In the genomic region with DNA sequence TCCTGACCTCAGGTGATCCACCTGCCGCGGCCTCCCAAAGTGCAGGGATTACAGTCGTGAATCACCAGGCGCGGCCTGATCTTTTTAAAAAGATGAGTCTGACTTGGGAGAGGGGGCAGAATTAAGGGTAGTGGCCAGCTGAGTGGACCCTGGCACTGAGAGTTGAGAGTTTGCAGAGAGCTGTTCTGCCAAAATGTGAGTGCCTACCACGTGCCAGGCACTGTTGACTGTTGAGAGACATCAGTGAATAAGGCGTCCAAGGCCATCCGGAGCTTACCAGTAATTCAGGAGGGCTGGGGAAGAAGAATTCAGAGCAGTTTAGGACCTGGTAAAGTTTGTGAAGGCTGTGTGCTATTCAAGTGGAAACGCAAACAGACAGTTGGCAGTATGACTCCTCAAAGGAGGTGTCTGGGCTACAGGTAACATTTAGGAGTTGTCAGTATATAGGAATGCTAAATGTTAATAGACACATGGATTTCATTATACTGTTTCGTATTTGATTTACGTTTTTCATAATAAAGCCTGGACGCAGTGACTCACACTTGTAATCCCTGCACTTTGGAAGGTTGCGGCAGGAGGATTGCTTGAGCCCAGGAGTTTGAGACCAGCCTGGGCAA, we compare ENCODE assay signal across 8 cellular contexts. TPM values are rescaled to one million over a fixed set of nuclear protein-coding genes. Genes with fewer than 3 reads are reported as not detected.
DNase-seq lines count a peak whose midpoint lies in the region; ATAC-seq and TF ChIP-seq lines count a peak whose summit lies in the region.

No MANE protein-coding gene starts in this region.

- no peak for TF ChIP-seq CTCF in prostate gland (IDR thresholded peaks at IDR 0.05)

- no peaks in the 10 kb centered on the region for H3K9me3 ChIP-seq in prostate gland

- intact Hi-C loops in prostate gland (cut with DNase I) = loop anchor here (10.0 kb wide), 2 partner anchors 89 to 321 kb away; partner anchors contain the start of genes CCT6A and PSPH

- H3K27me3 ChIP-seq in prostate gland (replicated peaks; ENCODE audit: insufficient read depth) = no peaks in the 10 kb centered on the region

- H3K4me1 ChIP-seq in prostate gland (replicated peaks) = peaks cover 8% of the 10 kb centered on the region

- ATAC-seq in SK-N-SH treated with all-trans-retinoic acid at 6 μM for 48 hours (peak; percentile 74), HG03342 (IDR thresholded peaks at IDR 0.05; ENCODE audit: unreplicated experiment) (no peak)

- DNase-seq in G401 (ENCODE audit: low spot score) (peak; percentile 51), fibroblast of peridontal ligament (ENCODE audit: extremely low read depth) (peak; percentile 37), prostate gland (ENCODE audit: low spot score) (peak; percentile 83), RPMI8226 (no peak), NOMO-1 treated with DMSO at 0.1 percent for 48 hours (lab: John Stamatoyannopoulos, UW; ENCODE audit: unreplicated experiment) (no peak), foreskin melanocyte (no peak)

- no peak for TF ChIP-seq POLR2A in prostate gland (IDR thresholded peaks at IDR 0.05)

- in situ Hi-C loops in G401 (cut with HindIII; ENCODE audit: low sequenced_read_pairs) = no loop called here

- peak overlapping the region; percentile 85 to 96 for H3K27ac ChIP-seq in prostate gland

- 33% methylated on average over 13 of the region's 13 CpGs for WGBS in prostate gland

- no peaks in the 10 kb centered on the region for H3K36me3 ChIP-seq in prostate gland

- no peak overlapping the region for H3K4me3 ChIP-seq in prostate gland

TF ChIP-seq in SK-N-SH treated with all-trans-retinoic acid at 6 μM for 48 hours, 23 proteins besides CTCF, POLR2A, EP300 and RAD21:
- TF ChIP-seq SNAI2 (CRISPR knock-in tag; IDR thresholded peaks at IDR 0.05) (no peak), ZC3H10 (CRISPR knock-in tag; IDR thresholded peaks at IDR 0.05) (0 out of 2 replicates have a peak, but pooled peaks have one; percentile 25), ZNF70 (CRISPR knock-in tag; IDR thresholded peaks at IDR 0.05) (no peak), RARB (CRISPR knock-in tag; IDR thresholded peaks at IDR 0.05) (no peak), TOX (CRISPR knock-in tag; IDR thresholded peaks at IDR 0.05; ENCODE audit: borderline replicate concordance) (no peak), TSHZ2 (CRISPR knock-in tag; IDR thresholded peaks at IDR 0.05) (no peak)
- TF ChIP-seq, protein P1, sequence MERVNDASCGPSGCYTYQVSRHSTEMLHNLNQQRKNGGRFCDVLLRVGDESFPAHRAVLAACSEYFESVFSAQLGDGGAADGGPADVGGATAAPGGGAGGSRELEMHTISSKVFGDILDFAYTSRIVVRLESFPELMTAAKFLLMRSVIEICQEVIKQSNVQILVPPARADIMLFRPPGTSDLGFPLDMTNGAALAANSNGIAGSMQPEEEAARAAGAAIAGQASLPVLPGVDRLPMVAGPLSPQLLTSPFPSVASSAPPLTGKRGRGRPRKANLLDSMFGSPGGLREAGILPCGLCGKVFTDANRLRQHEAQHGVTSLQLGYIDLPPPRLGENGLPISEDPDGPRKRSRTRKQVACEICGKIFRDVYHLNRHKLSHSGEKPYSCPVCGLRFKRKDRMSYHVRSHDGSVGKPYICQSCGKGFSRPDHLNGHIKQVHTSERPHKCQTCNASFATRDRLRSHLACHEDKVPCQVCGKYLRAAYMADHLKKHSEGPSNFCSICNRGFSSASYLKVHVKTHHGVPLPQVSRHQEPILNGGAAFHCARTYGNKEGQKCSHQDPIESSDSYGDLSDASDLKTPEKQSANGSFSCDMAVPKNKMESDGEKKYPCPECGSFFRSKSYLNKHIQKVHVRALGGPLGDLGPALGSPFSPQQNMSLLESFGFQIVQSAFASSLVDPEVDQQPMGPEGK (CRISPR knock-in tag; IDR thresholded peaks at IDR 0.05; ENCODE audit: borderline replicate concordance) = 0 out of 2 replicates have a peak, but pooled peaks have one; percentile 25

RNA-seq across cellular contexts. Expression of gene NIPSNAP2, which starts 1.5 kb away (rescaled TPM):
- total RNA-seq in G401 (2014; rRNA removed; shearing (Covaris generic)) = 36.2 and 79.2 TPM in 2 replicates
- 10 to 100 TPM; 83.3 to 84.0 TPM for total RNA-seq in prostate gland

RNA-seq across cellular contexts. Expression of gene MRPS17, which starts 14.2 kb away (rescaled TPM):
- 32.1 and 39.7 TPM in 2 replicates for total RNA-seq in G401 (2014; rRNA removed; shearing (Covaris generic))
- 10 to 100 TPM in 1 of 2 donors, 1 to 10 TPM in 1; 5.8 to 11.6 TPM for total RNA-seq in prostate gland

Comparison
In these comparisons a context has a peak if more than half of its experiments do, and no peak if none do; other contexts are left out.
1. DNase-seq: peak in G401 (single experiment), fibroblast of peridontal ligament (single experiment) and prostate gland (single experiment); none in RPMI8226 (single experiment), NOMO-1 treated with DMSO at 0.1 percent for 48 hours (single experiment) and foreskin melanocyte (single experiment).